In the genomic region with DNA sequence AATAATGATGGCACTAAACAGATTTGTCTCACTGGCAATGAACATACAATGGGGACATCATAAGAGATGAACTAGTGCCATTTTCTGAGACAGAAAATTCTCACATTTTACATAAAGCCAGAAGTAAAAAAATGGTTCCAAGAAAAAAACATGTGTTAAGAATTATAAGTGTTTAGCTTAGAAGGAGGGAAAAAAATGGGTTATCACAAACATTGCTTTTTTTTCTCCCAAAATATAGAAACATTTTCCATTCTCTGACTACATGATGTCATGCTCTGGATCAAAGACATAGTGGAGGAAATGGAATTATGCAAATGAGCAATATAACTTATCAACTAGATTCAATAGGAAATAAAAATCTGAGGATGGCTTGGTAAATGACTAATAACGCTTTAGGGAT, we compare ENCODE assay signal across 1 cellular context.
A peak's percentile ranks its signal among the peaks of the same experiment; 100 is the strongest.
TF ChIP-seq lines count a peak whose summit lies in the region.

No MANE protein-coding gene starts in this region.

TF ChIP-seq in HepG2, 621 proteins besides CTCF, POLR2A, EP300 and RAD21:
- TF ChIP-seq SATB2 (CRISPR knock-in tag; IDR thresholded peaks at IDR 0.05), result no peak
- TF ChIP-seq ZNF446 (CRISPR knock-in tag; IDR thresholded peaks at IDR 0.05), result no peak
- TF ChIP-seq, protein P1, sequence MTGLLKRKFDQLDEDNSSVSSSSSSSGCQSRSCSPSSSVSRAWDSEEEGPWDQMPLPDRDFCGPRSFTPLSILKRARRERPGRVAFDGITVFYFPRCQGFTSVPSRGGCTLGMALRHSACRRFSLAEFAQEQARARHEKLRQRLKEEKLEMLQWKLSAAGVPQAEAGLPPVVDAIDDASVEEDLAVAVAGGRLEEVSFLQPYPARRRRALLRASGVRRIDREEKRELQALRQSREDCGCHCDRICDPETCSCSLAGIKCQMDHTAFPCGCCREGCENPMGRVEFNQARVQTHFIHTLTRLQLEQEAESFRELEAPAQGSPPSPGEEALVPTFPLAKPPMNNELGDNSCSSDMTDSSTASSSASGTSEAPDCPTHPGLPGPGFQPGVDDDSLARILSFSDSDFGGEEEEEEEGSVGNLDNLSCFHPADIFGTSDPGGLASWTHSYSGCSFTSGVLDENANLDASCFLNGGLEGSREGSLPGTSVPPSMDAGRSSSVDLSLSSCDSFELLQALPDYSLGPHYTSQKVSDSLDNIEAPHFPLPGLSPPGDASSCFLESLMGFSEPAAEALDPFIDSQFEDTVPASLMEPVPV (CRISPR knock-in tag; IDR thresholded peaks at IDR 0.05), result no peak
- no peak for TF ChIP-seq GTF3A (CRISPR knock-in tag; conservative IDR thresholded peaks at IDR 0.05)
- TF ChIP-seq MATR3 (CRISPR knock-in tag; IDR thresholded peaks at IDR 0.05), result no peak
- no peak for TF ChIP-seq CHD2 (IDR thresholded peaks at IDR 0.05; ENCODE audit: low read depth, low read length)
- peak; percentile 29; the same call in 1 of the 2 replicates for TF ChIP-seq ATF7 (IDR thresholded peaks at IDR 0.05)
- no peak for TF ChIP-seq ATF7 (CRISPR knock-in tag; IDR thresholded peaks at IDR 0.05)
- TF ChIP-seq SRSF4 (IDR thresholded peaks at IDR 0.05; ENCODE audit: low read depth, low read length, poor library complexity, severe bottlenecking), result no peak
